Comparison of ENCODE assay signal across 23 cellular contexts in the genomic region with DNA sequence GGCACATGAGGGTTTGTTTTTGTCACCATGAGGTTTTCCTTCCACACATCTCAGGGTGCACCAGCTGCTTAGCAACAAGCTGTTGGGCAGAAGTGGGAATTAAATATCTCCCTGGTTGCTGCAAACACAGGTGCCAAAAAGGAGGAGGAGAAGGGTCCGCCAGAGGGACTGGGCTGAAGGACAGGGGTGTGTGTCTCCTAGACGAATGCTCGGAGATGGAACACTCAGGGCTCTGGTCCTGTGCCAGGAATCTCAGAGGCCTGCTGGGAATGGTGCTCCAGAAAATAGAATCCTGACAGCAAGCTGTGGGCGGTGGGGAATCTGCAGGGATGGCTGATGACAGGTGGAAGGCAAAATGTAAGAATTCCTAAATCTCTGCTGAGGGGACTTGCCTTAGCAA.
DNase-seq lines count a peak whose midpoint lies in the region; ATAC-seq and TF ChIP-seq lines count a peak whose summit lies in the region.
"Had no signal": no experiment of that assay in that cellular context is flagged by ENCODE, and none has a peak within 500 bp of the region (broad histone marks: within the 10 kb centered on the region; RNA-seq: fewer than 3 reads in every experiment).

No MANE protein-coding gene starts in this region.

- no peak overlapping the region for H3K4me3 ChIP-seq in heart right ventricle
- H3K4me3 ChIP-seq: dorsolateral prefrontal cortex, gastrocnemius medialis, uterus had no signal

- no peaks in the 10 kb centered on the region for H3K27me3 ChIP-seq in heart right ventricle
- H3K27me3 ChIP-seq: dorsolateral prefrontal cortex, gastrocnemius medialis, uterus had no signal

- ATAC-seq in heart right ventricle (peak in 5 of 8 donors; percentile 58 to 72 (median 71)), Right ventricle myocardium inferior (no peak), left ventricle myocardium superior (peak; percentile 76)
- ATAC-seq: activated naive CD8-positive, alpha-beta T cell treated with anti-CD3 and anti-CD28 coated beads, Interleukin-2, amount 50 U/mL, for 24 hours; activated T-cell treated with anti-CD3 and anti-CD28 coated beads, Interleukin-2, amount 50 U/mL, for 4 hours; gastrocnemius medialis; PC-3; stimulated activated naive CD8-positive, alpha-beta T cell treated with anti-CD3 and anti-CD28 coated beads, Interleukin-15, Interleukin-2, amounts not matched to agents 100 U/mL and 50 U/mL, for 24 hours had no signal

- H3K27ac ChIP-seq in heart right ventricle = no peak overlapping the region
- H3K27ac ChIP-seq: gastrocnemius medialis, uterus had no signal

- peaks cover 0 to 2% (median 0%) of the 10 kb centered on the region in 11 donors for H3K9me3 ChIP-seq in heart right ventricle
- H3K9me3 ChIP-seq: gastrocnemius medialis, uterus had no signal

- H3K4me1 ChIP-seq in heart right ventricle = peaks cover 0 to 12% (median 3%) of the 10 kb centered on the region in 9 donors
- H3K4me1 ChIP-seq: gastrocnemius medialis, uterus had no signal

- no peaks in the 10 kb centered on the region for H3K36me3 ChIP-seq in heart right ventricle
- H3K36me3 ChIP-seq: gastrocnemius medialis, uterus had no signal

- intact Hi-C loops in heart right ventricle (cut with DNase I) (no loop called here), Right ventricle myocardium inferior (cut with DNase I) (no loop called here), left ventricle myocardium superior (cut with micrococcal nuclease) (no loop called here)

- WGBS in heart right ventricle, 2 donors = 22 to 37% methylated on average over 4 of the region's 4 CpGs

- no peak for TF ChIP-seq CTCF in heart right ventricle (IDR thresholded peaks at IDR 0.05)

- DNase-seq in heart right ventricle (peak; percentile 21 to 29), Right ventricle myocardium inferior (ENCODE audit: missing footprints) (no peak), NCI-H2171 (lab: John Stamatoyannopoulos, UW) (peak; percentile 6), left ventricle myocardium superior (peak; percentile 52), putamen (ENCODE audit: low spot score) (peak; percentile 16), NOMO-1 (lab: John Stamatoyannopoulos, UW; ENCODE audit: unreplicated experiment in 2 of 2) (no peak), middle frontal gyrus (ENCODE audit: extremely low spot score, low spot score) (no peak), HuH-7.5 (ENCODE audit: low spot score) (no peak)
- DNase-seq: activated CD4-positive, alpha-beta T cell treated with anti-CD3 and anti-CD28 coated beads, Interleukin-2, amount 10 ng/mL, durations not matched to agents 7 days and 5 days; activated naive CD8-positive, alpha-beta T cell treated with anti-CD3 and anti-CD28 coated beads, Interleukin-2, amount 50 U/mL, for 24 hours; activated T-cell treated with anti-CD3 and anti-CD28 coated beads, Interleukin-2, amount 50 U/mL, for 4 hours; COR-L47; DND-41; gastrocnemius medialis; KBM-7; midbrain; MM.1S; NCI-H146; PC-3; stimulated activated naive CD8-positive, alpha-beta T cell treated with anti-CD3 and anti-CD28 coated beads, Interleukin-15, Interleukin-2, amounts not matched to agents 100 U/mL and 50 U/mL, for 24 hours; T-helper 9 cell; uterus had no signal

Comparison
In these comparisons a context has a peak if more than half of its experiments do, and no peak if none do; other contexts are left out.
1. DNase-seq: peak in heart right ventricle (2 of 2), NCI-H2171 (single experiment), left ventricle myocardium superior (single experiment) and putamen (single experiment); none in Right ventricle myocardium inferior (single experiment), NOMO-1 (0 of 2), middle frontal gyrus (single experiment) and HuH-7.5 (single experiment).